8 cellular contexts compared by ENCODE assay signal in the genomic region with DNA sequence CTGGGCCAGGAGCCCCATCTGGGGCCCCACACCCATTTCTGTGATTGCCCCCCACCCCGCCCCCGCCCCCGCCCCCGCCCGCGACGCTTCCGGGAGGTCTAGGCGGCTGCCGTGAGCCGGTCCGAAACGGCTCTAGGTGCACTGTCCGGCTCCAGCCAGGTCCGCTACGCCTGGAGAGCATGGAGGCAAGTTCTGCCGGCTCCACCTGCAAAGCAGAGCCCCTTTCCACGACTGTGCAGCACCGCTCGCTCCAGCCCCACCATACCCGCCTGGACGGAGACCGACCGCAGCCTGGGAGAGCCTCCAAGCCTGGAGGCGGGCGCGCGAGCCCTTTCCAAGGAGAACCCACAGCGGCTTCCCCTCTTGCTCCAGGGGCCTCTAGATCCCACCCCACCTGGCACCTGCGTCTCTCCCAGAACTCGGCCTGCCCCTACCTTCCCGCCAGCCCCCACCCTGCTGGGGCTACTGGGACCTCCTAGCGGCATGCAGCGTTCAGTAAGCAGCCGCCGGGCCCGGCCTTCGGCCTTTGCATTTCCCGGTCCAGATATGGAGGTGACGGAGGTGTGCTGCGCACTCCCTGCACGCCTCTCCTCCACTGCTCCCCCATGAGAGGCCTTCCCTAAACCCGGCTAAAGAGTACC.
DNase-seq lines count a peak whose midpoint lies in the region; ATAC-seq and TF ChIP-seq lines count a peak whose summit lies in the region.

No MANE protein-coding gene starts in this region.

- no peaks in the 10 kb centered on the region for H3K9me3 Mint-ChIP-seq in central memory CD8-positive, alpha-beta T cell

- no peak for TF ChIP-seq CTCF in BE2C (IDR thresholded peaks at IDR 0.05; ENCODE audit: low read depth, low read length)
- no peak for TF ChIP-seq CTCF in A673 (conservative IDR thresholded peaks at IDR 0.05; ENCODE audit: low read depth, low read length)

- H3K27me3 ChIP-seq in BE2C (no peaks in the 10 kb centered on the region), A673 (replicated peaks; ENCODE audit: insufficient read depth, low read depth, low read length, poor library complexity) (no peaks in the 10 kb centered on the region)

- intact Hi-C loops in A673 (cut with micrococcal nuclease; ENCODE audit: unreplicated experiment), result no loop called here

- peak overlapping the region; percentile 95 for H3K27ac Mint-ChIP-seq in central memory CD8-positive, alpha-beta T cell (ENCODE audit: low read depth)

- H3K27me3 Mint-ChIP-seq in central memory CD8-positive, alpha-beta T cell, result no peaks in the 10 kb centered on the region

- H3K9me3 ChIP-seq in BE2C (no peaks in the 10 kb centered on the region), A673 (ENCODE audit: low read depth, low read length, poor library complexity, severe bottlenecking) (no peaks in the 10 kb centered on the region)

- H3K36me3 Mint-ChIP-seq in central memory CD8-positive, alpha-beta T cell (ENCODE audit: insufficient read depth), result peaks cover 9% of the 10 kb centered on the region

- H3K4me1 Mint-ChIP-seq in central memory CD8-positive, alpha-beta T cell, result peaks cover 55% of the 10 kb centered on the region

- CTCF ChIA-PET in A673 (lab: Charles Lee), result no interaction called here

- DNase-seq in BE2C, result no peak
- peak; percentile 11 to 12 for DNase-seq in central memory CD8-positive, alpha-beta T cell (ENCODE audit: low spot score in 2 of 2)
- DNase-seq in mucosa of gallbladder (ENCODE audit: low spot score), result peak; percentile 17
- no peak for DNase-seq in T-helper 9 cell
- no peak for DNase-seq in NCI-H2081 (lab: John Stamatoyannopoulos, UW)
- DNase-seq in A673 (ENCODE audit: low spot score), result no peak

- H3K4me3 ChIP-seq in BE2C (ENCODE audit: low read depth, low read length) (peak overlapping the region; percentile 75), A673 (ENCODE audit: low read depth, low read length, poor library complexity, severe bottlenecking) (no peak overlapping the region)

- H3K36me3 ChIP-seq in BE2C (no peaks in the 10 kb centered on the region), A673 (ENCODE audit: insufficient read depth, low read length, poor library complexity, severe bottlenecking) (no peaks in the 10 kb centered on the region)

- H3K4me3 Mint-ChIP-seq in central memory CD8-positive, alpha-beta T cell, result peak overlapping the region; percentile 95

- no TSS peak for BruUV-seq in A673 (replicated peaks; lab: Mats Ljungman, UMichigan)

- ATAC-seq in GM19372 (IDR thresholded peaks at IDR 0.05; ENCODE audit: low read depth, unreplicated experiment) (peak; percentile 30), HG03565 (IDR thresholded peaks at IDR 0.05; ENCODE audit: unreplicated experiment) (peak; percentile 16)
- ATAC-seq in central memory CD8-positive, alpha-beta T cell (replicated peaks; ENCODE audit: extremely low read depth, poor library complexity, severe bottlenecking), result peak; percentile 13

- POLR2A ChIA-PET in A673 (lab: Charles Lee; ENCODE audit: low non-redundant PET), result no interaction called here

- H3K4me1 ChIP-seq in BE2C (peaks cover 29% of the 10 kb centered on the region), A673 (ENCODE audit: insufficient read depth, low read length, poor library complexity, severe bottlenecking) (no peaks in the 10 kb centered on the region)

- no peak overlapping the region for H3K27ac ChIP-seq in A673 (ENCODE audit: low read depth, low read length, poor library complexity, severe bottlenecking)

Comparison
In these comparisons a context has a peak if more than half of its experiments do, and no peak if none do; other contexts are left out.
1. DNase-seq: peak in central memory CD8-positive, alpha-beta T cell (2 of 2) and mucosa of gallbladder (single experiment); none in BE2C (single experiment), T-helper 9 cell (single experiment), NCI-H2081 (0 of 2) and A673 (single experiment).
2. Peak in every context shown above with its lines, with median percentiles within 50 percentile points of each other: ATAC-seq.